1 cellular context compared by ENCODE assay signal in genomic region chr2:20822535-20823490, GRCh38.
TF ChIP-seq lines count a peak whose summit lies in the region.

TSS of gene LDAH (minus strand) at chr2:20823101. CDS start at chr2:20801463, 21,638 bp downstream.

TF ChIP-seq in HepG2, 621 proteins besides CTCF, POLR2A, EP300 and RAD21 (continued from another document and continues in another):
- TF ChIP-seq PAXIP1 (CRISPR knock-in tag; conservative IDR thresholded peaks at IDR 0.05): peak; percentile 51; the same call in 1 of the 2 replicates
- TF ChIP-seq ONECUT2 (CRISPR knock-in tag; IDR thresholded peaks at IDR 0.05): no peak
- 0 out of 2 replicates have a peak, but pooled peaks have one; percentile 54 for TF ChIP-seq ZSCAN12 (CRISPR knock-in tag; IDR thresholded peaks at IDR 0.05)
- no peak; the same call in 1 of the 2 replicates for TF ChIP-seq ATF6 (CRISPR knock-in tag; conservative IDR thresholded peaks at IDR 0.05)
- TF ChIP-seq REL (CRISPR knock-in tag; conservative IDR thresholded peaks at IDR 0.05): no peak
- TF ChIP-seq ZNF891 (CRISPR knock-in tag; IDR thresholded peaks at IDR 0.05): peak; percentile 94
- TF ChIP-seq RFXANK (CRISPR knock-in tag; IDR thresholded peaks at IDR 0.05): 0 out of 2 replicates have a peak, but pooled peaks have one; percentile 81
- peak; percentile 48; the same call in 1 of the 2 replicates for TF ChIP-seq MED13 (CRISPR knock-in tag; IDR thresholded peaks at IDR 0.05)
- TF ChIP-seq ZNF609 (CRISPR knock-in tag; IDR thresholded peaks at IDR 0.05; ENCODE audit: borderline replicate concordance): peak; percentile 76; the same call in 1 of the 2 replicates
- TF ChIP-seq ZSCAN25 (CRISPR knock-in tag; IDR thresholded peaks at IDR 0.05): no peak
- peak; percentile 47; the same call in 1 of the 2 replicates for TF ChIP-seq GMEB2 (CRISPR knock-in tag; IDR thresholded peaks at IDR 0.05; ENCODE audit: low read depth)
- peak; percentile 66; the same call in 1 of the 2 replicates for TF ChIP-seq HMG20A (CRISPR knock-in tag; IDR thresholded peaks at IDR 0.05; ENCODE audit: borderline replicate concordance)
- TF ChIP-seq NFIB (CRISPR knock-in tag; IDR thresholded peaks at IDR 0.05; ENCODE audit: borderline replicate concordance): no peak
- TF ChIP-seq MTA3 (CRISPR knock-in tag; IDR thresholded peaks at IDR 0.05): no peak
- peak; percentile 55; the same call in 1 of the 2 replicates for TF ChIP-seq PRMT3 (CRISPR knock-in tag; IDR thresholded peaks at IDR 0.05; ENCODE audit: borderline replicate concordance, low read depth)
- no peak for TF ChIP-seq TRIM22 (IDR thresholded peaks at IDR 0.05)
- TF ChIP-seq SRSF9 (IDR thresholded peaks at IDR 0.05; ENCODE audit: borderline replicate concordance, insufficient read depth, low read depth, low read length, poor library complexity, severe bottlenecking): no peak
- peak; percentile 98 for TF ChIP-seq HNF1B (CRISPR knock-in tag; IDR thresholded peaks at IDR 0.05)
- TF ChIP-seq PREB (CRISPR knock-in tag; IDR thresholded peaks at IDR 0.05): peak; percentile 72; the same call in 1 of the 2 replicates
- no peak; the same call in 1 of the 2 replicates for TF ChIP-seq PAWR (CRISPR knock-in tag; IDR thresholded peaks at IDR 0.05; ENCODE audit: borderline replicate concordance)
- no peak for TF ChIP-seq LRRFIP1 (CRISPR knock-in tag; conservative IDR thresholded peaks at IDR 0.05)
- TF ChIP-seq HCFC1 (IDR thresholded peaks at IDR 0.05; ENCODE audit: low read depth, low read length): peak; percentile 79
- no peak; the same call in none of the 2 replicates for TF ChIP-seq ZNF441 (CRISPR knock-in tag; IDR thresholded peaks at IDR 0.05; ENCODE audit: borderline replicate concordance)
- peak; percentile 96 for TF ChIP-seq ZBTB20 (CRISPR knock-in tag; IDR thresholded peaks at IDR 0.05; ENCODE audit: borderline replicate concordance, low read depth)
- TF ChIP-seq TCF7 (IDR thresholded peaks at IDR 0.05; ENCODE audit: low read depth): no peak
- TF ChIP-seq ZNF280B (CRISPR knock-in tag; IDR thresholded peaks at IDR 0.05; ENCODE audit: borderline replicate concordance): peak; percentile 98
- 0 out of 2 replicates have a peak, but pooled peaks have one; percentile 84 for TF ChIP-seq KLF9 (CRISPR knock-in tag; IDR thresholded peaks at IDR 0.05; ENCODE audit: low read depth)
- peak; percentile 87; the same call in 1 of the 2 replicates for TF ChIP-seq RFXAP (CRISPR knock-in tag; IDR thresholded peaks at IDR 0.05; ENCODE audit: borderline replicate concordance)
- no peak; the same call in none of the 2 replicates for TF ChIP-seq GATA4 (IDR thresholded peaks at IDR 0.05; ENCODE audit: borderline replicate concordance, low read depth)
- peak; percentile 98 for TF ChIP-seq ATF7 (IDR thresholded peaks at IDR 0.05)
- TF ChIP-seq ATF7 (CRISPR knock-in tag; IDR thresholded peaks at IDR 0.05): peak; percentile 96
- peak; percentile 100 for TF ChIP-seq ELF1 (CRISPR knock-in tag; IDR thresholded peaks at IDR 0.05)
- TF ChIP-seq ZNF562 (CRISPR knock-in tag; IDR thresholded peaks at IDR 0.05; ENCODE audit: borderline replicate concordance): no peak
- TF ChIP-seq SAFB2 (CRISPR knock-in tag; IDR thresholded peaks at IDR 0.05; ENCODE audit: borderline replicate concordance, low read depth): peak; percentile 98
- TF ChIP-seq HNRNPL (IDR thresholded peaks at IDR 0.05; ENCODE audit: low read depth, low read length): peak; percentile 74; the same call in 1 of the 2 replicates
- TF ChIP-seq ZNF691 (CRISPR knock-in tag; IDR thresholded peaks at IDR 0.05; ENCODE audit: borderline replicate concordance, low read depth): peak; percentile 93
